Comparison of ENCODE assay signal across 20 cellular contexts in genomic region chr3:126358816-126359181, GRCh38. TPM values are rescaled to one million over a fixed set of nuclear protein-coding genes. Genes with fewer than 3 reads are reported as not detected.
DNase-seq lines count a peak whose midpoint lies in the region; ATAC-seq and TF ChIP-seq lines count a peak whose summit lies in the region.
"Had no signal": no experiment of that assay in that cellular context is flagged by ENCODE, and none has a peak within 500 bp of the region (broad histone marks: within the 10 kb centered on the region; RNA-seq: fewer than 3 reads in every experiment).

No MANE protein-coding gene starts in this region.

- H3K4me1 Mint-ChIP-seq in activated naive CD8-positive, alpha-beta T cell (ENCODE audit: low read depth), result peaks cover 10% of the 10 kb centered on the region
- peaks cover 6% of the 10 kb centered on the region for H3K4me1 Mint-ChIP-seq in activated naive CD8-positive, alpha-beta T cell treated with anti-CD3 and anti-CD28 coated beads for 36 hours
- peaks cover 5% of the 10 kb centered on the region for H3K4me1 Mint-ChIP-seq in activated T-helper 17 cell treated with anti-CD3 and anti-CD28 coated beads, Interleukin-2, amount 50 U/mL, for 72 hours
- peaks cover 10 to 17% (median 11%) of the 10 kb centered on the region in 7 donors for H3K4me1 Mint-ChIP-seq in naive thymus-derived CD4-positive, alpha-beta T cell

- 70 to 85% (median 77%) methylated on average over 3 of the region's 3 CpGs for WGBS in spleen, 5 donors

- H3K9me3 ChIP-seq in naive thymus-derived CD4-positive, alpha-beta T cell (ENCODE audit: control insufficient read depth in 2 of 3, low read length in 3 of 3), result no peaks in the 10 kb centered on the region
- no peaks in the 10 kb centered on the region for H3K9me3 ChIP-seq in spleen
- H3K9me3 ChIP-seq: A549 had no signal

- no peak for DNase-seq in activated naive CD8-positive, alpha-beta T cell treated with anti-CD3 and anti-CD28 coated beads for 36 hours
- DNase-seq in naive thymus-derived CD4-positive, alpha-beta T cell, result no peak
- peak; percentile 24 for DNase-seq in spleen
- DNase-seq in NCI-H2171 (lab: John Stamatoyannopoulos, UW), result no peak
- no peak for DNase-seq in cerebellum (ENCODE audit: low spot score)
- DNase-seq: activated CD4-positive, alpha-beta memory T cell treated with anti-CD3 and anti-CD28 coated beads, Interleukin-2, amount 10 ng/mL, durations not matched to agents 7 days and 5 days; activated T-cell treated with anti-CD3 and anti-CD28 coated beads for 4 hours; caudate nucleus; left ventricle myocardium superior; NCI-H526 treated with DMSO at 0.1 percent for 48 hours had no signal

- no peak overlapping the region for H3K27ac Mint-ChIP-seq in activated naive CD8-positive, alpha-beta T cell
- no peak overlapping the region for H3K27ac Mint-ChIP-seq in activated naive CD8-positive, alpha-beta T cell treated with anti-CD3 and anti-CD28 coated beads for 36 hours
- H3K27ac Mint-ChIP-seq in activated T-helper 17 cell treated with anti-CD3 and anti-CD28 coated beads, Interleukin-2, amount 50 U/mL, for 72 hours, result no peak overlapping the region
- H3K27ac Mint-ChIP-seq in naive thymus-derived CD4-positive, alpha-beta T cell, result peak overlapping the region in 1 of 9 donors; percentile 13
- H3K27ac Mint-ChIP-seq: activated CD4-positive, alpha-beta memory T cell treated with anti-CD3 and anti-CD28 coated beads, Interleukin-2, amount 10 ng/mL, durations not matched to agents 7 days and 5 days had no signal

- CTCF ChIA-PET in naive thymus-derived CD4-positive, alpha-beta T cell (lab: Charles Lee), result interaction anchor here (0.5 kb wide), 1 partner anchor 287 kb away, joined by 3 read pairs; no protein-coding TSS in a partner anchor

- peaks cover 4 to 7% of the 10 kb centered on the region in 2 donors for H3K4me1 ChIP-seq in naive thymus-derived CD4-positive, alpha-beta T cell (ENCODE audit: control insufficient read depth in 2 of 2, insufficient read depth in 2 of 2, low read length in 2 of 2)
- peaks cover 0 to 40% (median 36%) of the 10 kb centered on the region in 6 donors for H3K4me1 ChIP-seq in spleen
- H3K4me1 ChIP-seq: A549 had no signal

- intact Hi-C loops in naive thymus-derived CD4-positive, alpha-beta T cell (cut with micrococcal nuclease), result loop anchor here (5.0 to 10.0 kb wide), 4 partner anchors 444 to 1306 kb away; partner anchors contain the start of genes MCM2 (in 1 of the 2) and OSBPL11 (in 1 of the 2)
- intact Hi-C loops in spleen (cut with DNase I; ENCODE audit: low total_unique reads), result no loop called here

- ATAC-seq in activated T-helper 17 cell treated with anti-CD3 and anti-CD28 coated beads, Interleukin-2, amount 50 U/mL, for 72 hours (replicated peaks), result no peak
- no peak for ATAC-seq in naive thymus-derived CD4-positive, alpha-beta T cell
- ATAC-seq in HG03139 (IDR thresholded peaks at IDR 0.05; ENCODE audit: unreplicated experiment), result no peak
- ATAC-seq: left ventricle myocardium superior had no signal

- H3K9me3 Mint-ChIP-seq in activated naive CD8-positive, alpha-beta T cell (ENCODE audit: low read depth), result no peaks in the 10 kb centered on the region
- no peaks in the 10 kb centered on the region for H3K9me3 Mint-ChIP-seq in activated naive CD8-positive, alpha-beta T cell treated with anti-CD3 and anti-CD28 coated beads for 36 hours
- no peaks in the 10 kb centered on the region for H3K9me3 Mint-ChIP-seq in activated T-helper 17 cell treated with anti-CD3 and anti-CD28 coated beads, Interleukin-2, amount 50 U/mL, for 72 hours
- H3K9me3 Mint-ChIP-seq in naive thymus-derived CD4-positive, alpha-beta T cell, result no peaks in the 10 kb centered on the region
- H3K9me3 Mint-ChIP-seq: activated CD4-positive, alpha-beta memory T cell treated with anti-CD3 and anti-CD28 coated beads, Interleukin-2, amount 10 ng/mL, durations not matched to agents 7 days and 5 days; H9 had no signal

- no peak overlapping the region for H3K27ac ChIP-seq in naive thymus-derived CD4-positive, alpha-beta T cell (ENCODE audit: low read depth, low read length)
- no peak overlapping the region for H3K27ac ChIP-seq in spleen
- H3K27ac ChIP-seq: A549, RWPE1 had no signal

- no peak for TF ChIP-seq CTCF in spleen (IDR thresholded peaks at IDR 0.05 in 8 of 11, conservative IDR thresholded peaks at IDR 0.05 in 3 of 11)

- POLR2A ChIA-PET in naive thymus-derived CD4-positive, alpha-beta T cell (lab: Charles Lee), result no interaction called here

- H3K36me3 Mint-ChIP-seq in activated naive CD8-positive, alpha-beta T cell, result no peaks in the 10 kb centered on the region
- H3K36me3 Mint-ChIP-seq in activated naive CD8-positive, alpha-beta T cell treated with anti-CD3 and anti-CD28 coated beads for 36 hours, result no peaks in the 10 kb centered on the region
- no peaks in the 10 kb centered on the region for H3K36me3 Mint-ChIP-seq in activated T-helper 17 cell treated with anti-CD3 and anti-CD28 coated beads, Interleukin-2, amount 50 U/mL, for 72 hours (ENCODE audit: low read depth)
- no peaks in the 10 kb centered on the region for H3K36me3 Mint-ChIP-seq in naive thymus-derived CD4-positive, alpha-beta T cell

- H3K4me3 ChIP-seq in naive thymus-derived CD4-positive, alpha-beta T cell (ENCODE audit: low read length), result no peak overlapping the region
- H3K4me3 ChIP-seq in spleen, result no peak overlapping the region
- H3K4me3 ChIP-seq: A549 had no signal

- H3K27me3 ChIP-seq in naive thymus-derived CD4-positive, alpha-beta T cell (ENCODE audit: control insufficient read depth in 2 of 2, insufficient read depth in 2 of 2, low read length in 2 of 2), result peaks cover 9 to 10% of the 10 kb centered on the region in 2 donors
- peaks cover 0 to 80% (median 25%) of the 10 kb centered on the region in 7 donors for H3K27me3 ChIP-seq in spleen (replicated peaks in 1 of 7)
- H3K27me3 ChIP-seq: dorsolateral prefrontal cortex had no signal

- no peak for TF ChIP-seq POLR2A in spleen (IDR thresholded peaks at IDR 0.05)

- H3K4me3 Mint-ChIP-seq in activated naive CD8-positive, alpha-beta T cell, result peak overlapping the region; percentile 87
- no peak overlapping the region for H3K4me3 Mint-ChIP-seq in activated naive CD8-positive, alpha-beta T cell treated with anti-CD3 and anti-CD28 coated beads for 36 hours
- peak overlapping the region; percentile 78 for H3K4me3 Mint-ChIP-seq in activated T-helper 17 cell treated with anti-CD3 and anti-CD28 coated beads, Interleukin-2, amount 50 U/mL, for 72 hours
- H3K4me3 Mint-ChIP-seq in naive thymus-derived CD4-positive, alpha-beta T cell, result peak overlapping the region in 6 of 10 donors; percentile 26 to 94 (median 62)
- H3K4me3 Mint-ChIP-seq: activated CD4-positive, alpha-beta memory T cell treated with anti-CD3 and anti-CD28 coated beads, Interleukin-2, amount 10 ng/mL, durations not matched to agents 7 days and 5 days had no signal

- no peaks in the 10 kb centered on the region for H3K36me3 ChIP-seq in naive thymus-derived CD4-positive, alpha-beta T cell (ENCODE audit: control insufficient read depth in 2 of 3, insufficient read depth in 3 of 3, low read length in 3 of 3)
- no peaks in the 10 kb centered on the region for H3K36me3 ChIP-seq in spleen

- H3K27me3 Mint-ChIP-seq in activated naive CD8-positive, alpha-beta T cell, result peaks cover 31% of the 10 kb centered on the region
- H3K27me3 Mint-ChIP-seq in activated naive CD8-positive, alpha-beta T cell treated with anti-CD3 and anti-CD28 coated beads for 36 hours, result peaks cover 56% of the 10 kb centered on the region
- peaks cover 37% of the 10 kb centered on the region for H3K27me3 Mint-ChIP-seq in activated T-helper 17 cell treated with anti-CD3 and anti-CD28 coated beads, Interleukin-2, amount 50 U/mL, for 72 hours
- peaks cover 46 to 53% (median 51%) of the 10 kb centered on the region in 5 donors for H3K27me3 Mint-ChIP-seq in naive thymus-derived CD4-positive, alpha-beta T cell

RNA-seq across cellular contexts. Expression of gene KLF15, which starts 1.6 kb away (rescaled TPM):
- under 1 TPM; 0.41 to 0.42 TPM for total RNA-seq in activated naive CD8-positive, alpha-beta T cell treated with anti-CD3 and anti-CD28 coated beads for 36 hours
- total RNA-seq in activated T-helper 17 cell treated with anti-CD3 and anti-CD28 coated beads, Interleukin-2, amount 50 U/mL, for 72 hours, result under 1 TPM in 1 of 2 donors, not detected in 1; 0.16 TPM
- total RNA-seq in naive thymus-derived CD4-positive, alpha-beta T cell, result under 1 TPM in 2 of 5 experiments, not detected in 3; 0.57 to 0.81 TPM
- polyA plus RNA-seq in naive thymus-derived CD4-positive, alpha-beta T cell, result not detected
- total RNA-seq in spleen, result 1 to 10 TPM in 6 of 7 donors, under 1 TPM in 1; 0.57 to 9.5 (median 4.8) TPM
- 1 to 10 TPM in 2 of 3 donors, under 1 TPM in 1; 0.63 to 3.1 (median 2.4) TPM for polyA plus RNA-seq in spleen
- total RNA-seq in cerebellum, result 5.3 TPM
- total RNA-seq: activated CD4-positive, alpha-beta memory T cell treated with anti-CD3 and anti-CD28 coated beads, Interleukin-2, amount 10 ng/mL, durations not matched to agents 7 days and 5 days had no signal
- polyA plus RNA-seq: A549 had no signal

RNA-seq across cellular contexts. Expression of gene CFAP100, which starts 35.9 kb away (rescaled TPM):
- total RNA-seq in activated naive CD8-positive, alpha-beta T cell treated with anti-CD3 and anti-CD28 coated beads for 36 hours, result not detected
- total RNA-seq in activated T-helper 17 cell treated with anti-CD3 and anti-CD28 coated beads, Interleukin-2, amount 50 U/mL, for 72 hours, result not detected
- total RNA-seq in naive thymus-derived CD4-positive, alpha-beta T cell, result not detected
- polyA plus RNA-seq in naive thymus-derived CD4-positive, alpha-beta T cell, result not detected
- total RNA-seq in spleen (not detected), cerebellum (1.8 TPM)
- polyA plus RNA-seq in spleen, result not detected
- total RNA-seq: activated CD4-positive, alpha-beta memory T cell treated with anti-CD3 and anti-CD28 coated beads, Interleukin-2, amount 10 ng/mL, durations not matched to agents 7 days and 5 days; left ventricle myocardium superior; osteocyte; urinary bladder had no signal
- polyA plus RNA-seq: A549, BJ, urinary bladder had no signal
